8 cellular contexts compared by ENCODE assay signal in the genomic region with DNA sequence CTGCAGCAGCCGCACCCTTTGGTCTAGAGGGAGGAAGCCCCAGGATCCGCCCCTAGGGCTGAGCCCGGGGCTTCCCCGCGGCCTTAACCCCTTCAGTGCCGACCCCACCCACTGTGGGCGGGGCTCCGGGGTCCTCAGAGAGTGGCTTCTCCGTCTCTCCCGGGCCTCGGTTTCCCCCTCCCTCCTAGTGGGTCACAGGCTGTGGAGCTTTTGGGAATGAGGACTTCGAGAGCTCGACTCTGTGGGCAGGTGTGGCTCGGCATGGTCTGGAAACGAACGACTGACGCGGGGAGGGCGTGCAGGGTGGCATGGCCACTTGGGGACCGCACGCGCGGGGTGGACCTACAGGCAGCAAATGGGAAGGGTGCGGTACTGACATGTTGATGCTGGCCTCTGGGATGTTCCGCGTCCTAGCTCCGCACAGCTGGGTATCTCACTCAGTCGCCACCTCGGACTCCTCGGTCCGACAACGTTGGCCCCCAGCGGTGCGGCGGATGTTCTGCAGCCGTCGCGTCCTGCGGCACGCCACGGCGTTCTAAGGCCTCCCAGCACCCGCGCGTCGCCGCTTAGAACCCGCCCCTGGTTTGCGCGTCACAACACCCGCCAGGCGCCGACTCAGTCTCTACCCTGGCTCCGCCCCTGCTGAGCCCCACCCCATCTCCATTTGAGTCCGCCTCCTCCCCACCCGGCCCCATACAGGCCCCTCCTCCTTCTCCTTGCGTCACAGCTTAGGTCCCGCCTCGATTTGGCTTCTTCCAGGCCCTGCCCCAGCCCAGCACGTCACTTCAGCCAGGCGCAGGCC. TPM values are rescaled to one million over a fixed set of nuclear protein-coding genes. Genes with fewer than 3 reads are reported as not detected.
DNase-seq lines count a peak whose midpoint lies in the region; ATAC-seq, FAIRE-seq and TF ChIP-seq lines count a peak whose summit lies in the region.

A gene with protein sequence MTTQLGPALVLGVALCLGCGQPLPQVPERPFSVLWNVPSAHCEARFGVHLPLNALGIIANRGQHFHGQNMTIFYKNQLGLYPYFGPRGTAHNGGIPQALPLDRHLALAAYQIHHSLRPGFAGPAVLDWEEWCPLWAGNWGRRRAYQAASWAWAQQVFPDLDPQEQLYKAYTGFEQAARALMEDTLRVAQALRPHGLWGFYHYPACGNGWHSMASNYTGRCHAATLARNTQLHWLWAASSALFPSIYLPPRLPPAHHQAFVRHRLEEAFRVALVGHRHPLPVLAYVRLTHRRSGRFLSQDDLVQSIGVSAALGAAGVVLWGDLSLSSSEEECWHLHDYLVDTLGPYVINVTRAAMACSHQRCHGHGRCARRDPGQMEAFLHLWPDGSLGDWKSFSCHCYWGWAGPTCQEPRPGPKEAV (minus strand): TSS at position 570 of the 802 bp plus-strand sequence. CDS start 3,803 bp downstream, outside the sequence.
A gene with protein sequence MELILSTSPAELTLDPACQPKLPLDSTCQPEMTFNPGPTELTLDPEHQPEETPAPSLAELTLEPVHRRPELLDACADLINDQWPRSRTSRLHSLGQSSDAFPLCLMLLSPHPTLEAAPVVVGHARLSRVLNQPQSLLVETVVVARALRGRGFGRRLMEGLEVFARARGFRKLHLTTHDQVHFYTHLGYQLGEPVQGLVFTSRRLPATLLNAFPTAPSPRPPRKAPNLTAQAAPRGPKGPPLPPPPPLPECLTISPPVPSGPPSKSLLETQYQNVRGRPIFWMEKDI (minus strand): TSS at position 570 of the 802 bp plus-strand sequence. CDS start 1,942 bp downstream, outside the sequence.

- H3K27ac ChIP-seq in caudate nucleus (ENCODE audit: low read depth, low read length), result peak within 1 kb of the TSS; percentile 96

- H3K27me3 Mint-ChIP-seq in WTC11 (ENCODE audit: low read depth), result no peaks in the 10 kb centered on the region; the same call in 1 of the 2 replicates

- peak within 1 kb of the TSS; percentile 97 for H3K4me3 Mint-ChIP-seq in WTC11

- H3K9me3 Mint-ChIP-seq in WTC11, result no peaks in the 10 kb centered on the region

- FAIRE-seq in islet of Langerhans (lab: Jason Lieb, UNC), result peak; percentile 56

- no peak; the same call in 1 of the 2 replicates for TF ChIP-seq CTCF in WTC11 (IDR thresholded peaks at IDR 0.05)

- H3K27ac Mint-ChIP-seq in WTC11, result peak within 1 kb of the TSS; percentile 98

- DNase-seq in AG08396 (ENCODE audit: low spot score) (peak; percentile 99), NCI-H2227 (lab: John Stamatoyannopoulos, UW; ENCODE audit: unreplicated experiment) (peak; percentile 97), WTC11 (ENCODE audit: low spot score) (peak; percentile 100), caudate nucleus (lab: John Stamatoyannopoulos, UW) (peak; percentile 68 to 100 (median 99))
- DNase-seq in stimulated activated CD4-positive, alpha-beta T cell treated with anti-CD3 and anti-CD28 coated beads, Interleukin-12 subunit alpha, Interleukin-12 subunit beta, amount 100 ng/mL, for 4 hours, result peak; percentile 97

- CTCF ChIA-PET in WTC11 (lab: Charles Lee), result interaction anchor here (0.6 to 5.9 kb wide), 21 partner anchors 15 to 313 kb away, joined by 3 to 95 read pairs (median 4); partner anchors contain the start of genes CISH and HYAL2

- peaks cover 22% of the 10 kb centered on the region for H3K4me1 Mint-ChIP-seq in WTC11

- ATAC-seq in GM18907 (IDR thresholded peaks at IDR 0.05; ENCODE audit: unreplicated experiment) (peak; percentile 81), HG03159 (IDR thresholded peaks at IDR 0.05; ENCODE audit: unreplicated experiment) (peak; percentile 80), WTC11 (peak; percentile 88)

- POLR2A ChIA-PET in WTC11 (lab: Charles Lee), result interaction anchor here (0.5 to 1.4 kb wide), 8 partner anchors 17 to 265 kb away, joined by 3 to 8 read pairs (median 4); partner anchors contain the start of genes CYB561D2, HYAL2 and NPRL2

- no peaks in the 10 kb centered on the region for H3K36me3 Mint-ChIP-seq in WTC11

TF ChIP-seq in WTC11, 78 proteins besides CTCF, POLR2A, EP300 and RAD21 (continues in another document):
- TF ChIP-seq ETV6 (CRISPR knock-in tag; IDR thresholded peaks at IDR 0.05) (peak; percentile 65; the same call in 1 of the 2 replicates), ERG (CRISPR knock-in tag; IDR thresholded peaks at IDR 0.05) (0 out of 2 replicates have a peak, but pooled peaks have one; percentile 19), SP1 (CRISPR knock-in tag; conservative IDR thresholded peaks at IDR 0.05) (peak; percentile 64; the same call in 1 of the 2 replicates), GABPB1 (CRISPR knock-in tag; IDR thresholded peaks at IDR 0.05) (0 out of 2 replicates have a peak, but pooled peaks have one; percentile 35), NFYB (CRISPR knock-in tag; conservative IDR thresholded peaks at IDR 0.05; ENCODE audit: low read depth) (0 out of 2 replicates have a peak, but pooled peaks have one; percentile 33), MAX (CRISPR knock-in tag; IDR thresholded peaks at IDR 0.05) (peak; percentile 34; the same call in 1 of the 2 replicates), EMX1 (CRISPR knock-in tag; IDR thresholded peaks at IDR 0.05) (no peak), FOXK1 (CRISPR knock-in tag; IDR thresholded peaks at IDR 0.05) (peak; percentile 81), ZNF416 (CRISPR knock-in tag; IDR thresholded peaks at IDR 0.05) (peak; percentile 73; the same call in 1 of the 2 replicates), ESRRA (CRISPR knock-in tag; IDR thresholded peaks at IDR 0.05; ENCODE audit: borderline replicate concordance) (peak; percentile 72; the same call in 1 of the 2 replicates)
- TF ChIP-seq, protein P1, sequence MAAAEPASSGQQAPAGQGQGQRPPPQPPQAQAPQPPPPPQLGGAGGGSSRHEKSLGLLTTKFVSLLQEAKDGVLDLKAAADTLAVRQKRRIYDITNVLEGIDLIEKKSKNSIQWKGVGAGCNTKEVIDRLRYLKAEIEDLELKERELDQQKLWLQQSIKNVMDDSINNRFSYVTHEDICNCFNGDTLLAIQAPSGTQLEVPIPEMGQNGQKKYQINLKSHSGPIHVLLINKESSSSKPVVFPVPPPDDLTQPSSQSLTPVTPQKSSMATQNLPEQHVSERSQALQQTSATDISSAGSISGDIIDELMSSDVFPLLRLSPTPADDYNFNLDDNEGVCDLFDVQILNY (CRISPR knock-in tag; IDR thresholded peaks at IDR 0.05), result 0 out of 2 replicates have a peak, but pooled peaks have one; percentile 20
- TF ChIP-seq, protein P2, sequence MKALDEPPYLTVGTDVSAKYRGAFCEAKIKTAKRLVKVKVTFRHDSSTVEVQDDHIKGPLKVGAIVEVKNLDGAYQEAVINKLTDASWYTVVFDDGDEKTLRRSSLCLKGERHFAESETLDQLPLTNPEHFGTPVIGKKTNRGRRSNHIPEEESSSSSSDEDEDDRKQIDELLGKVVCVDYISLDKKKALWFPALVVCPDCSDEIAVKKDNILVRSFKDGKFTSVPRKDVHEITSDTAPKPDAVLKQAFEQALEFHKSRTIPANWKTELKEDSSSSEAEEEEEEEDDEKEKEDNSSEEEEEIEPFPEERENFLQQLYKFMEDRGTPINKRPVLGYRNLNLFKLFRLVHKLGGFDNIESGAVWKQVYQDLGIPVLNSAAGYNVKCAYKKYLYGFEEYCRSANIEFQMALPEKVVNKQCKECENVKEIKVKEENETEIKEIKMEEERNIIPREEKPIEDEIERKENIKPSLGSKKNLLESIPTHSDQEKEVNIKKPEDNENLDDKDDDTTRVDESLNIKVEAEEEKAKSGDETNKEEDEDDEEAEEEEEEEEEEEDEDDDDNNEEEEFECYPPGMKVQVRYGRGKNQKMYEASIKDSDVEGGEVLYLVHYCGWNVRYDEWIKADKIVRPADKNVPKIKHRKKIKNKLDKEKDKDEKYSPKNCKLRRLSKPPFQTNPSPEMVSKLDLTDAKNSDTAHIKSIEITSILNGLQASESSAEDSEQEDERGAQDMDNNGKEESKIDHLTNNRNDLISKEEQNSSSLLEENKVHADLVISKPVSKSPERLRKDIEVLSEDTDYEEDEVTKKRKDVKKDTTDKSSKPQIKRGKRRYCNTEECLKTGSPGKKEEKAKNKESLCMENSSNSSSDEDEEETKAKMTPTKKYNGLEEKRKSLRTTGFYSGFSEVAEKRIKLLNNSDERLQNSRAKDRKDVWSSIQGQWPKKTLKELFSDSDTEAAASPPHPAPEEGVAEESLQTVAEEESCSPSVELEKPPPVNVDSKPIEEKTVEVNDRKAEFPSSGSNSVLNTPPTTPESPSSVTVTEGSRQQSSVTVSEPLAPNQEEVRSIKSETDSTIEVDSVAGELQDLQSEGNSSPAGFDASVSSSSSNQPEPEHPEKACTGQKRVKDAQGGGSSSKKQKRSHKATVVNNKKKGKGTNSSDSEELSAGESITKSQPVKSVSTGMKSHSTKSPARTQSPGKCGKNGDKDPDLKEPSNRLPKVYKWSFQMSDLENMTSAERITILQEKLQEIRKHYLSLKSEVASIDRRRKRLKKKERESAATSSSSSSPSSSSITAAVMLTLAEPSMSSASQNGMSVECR (CRISPR knock-in tag; IDR thresholded peaks at IDR 0.05; ENCODE audit: borderline replicate concordance), result peak; percentile 30; the same call in 1 of the 2 replicates
- TF ChIP-seq, protein P3, sequence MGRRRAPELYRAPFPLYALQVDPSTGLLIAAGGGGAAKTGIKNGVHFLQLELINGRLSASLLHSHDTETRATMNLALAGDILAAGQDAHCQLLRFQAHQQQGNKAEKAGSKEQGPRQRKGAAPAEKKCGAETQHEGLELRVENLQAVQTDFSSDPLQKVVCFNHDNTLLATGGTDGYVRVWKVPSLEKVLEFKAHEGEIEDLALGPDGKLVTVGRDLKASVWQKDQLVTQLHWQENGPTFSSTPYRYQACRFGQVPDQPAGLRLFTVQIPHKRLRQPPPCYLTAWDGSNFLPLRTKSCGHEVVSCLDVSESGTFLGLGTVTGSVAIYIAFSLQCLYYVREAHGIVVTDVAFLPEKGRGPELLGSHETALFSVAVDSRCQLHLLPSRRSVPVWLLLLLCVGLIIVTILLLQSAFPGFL (CRISPR knock-in tag; IDR thresholded peaks at IDR 0.05; ENCODE audit: borderline replicate concordance), result 0 out of 2 replicates have a peak, but pooled peaks have one; percentile 38

RNA-seq across cellular contexts. Expression of the first gene that starts in this region (rescaled TPM):
- 2.9 to 3.8 TPM (median 3.2 TPM) in 3 replicates for total RNA-seq in WTC11 (2021)

RNA-seq across cellular contexts. Expression of the second gene that starts in this region (rescaled TPM):
- total RNA-seq in WTC11 (2021), result 13.7 to 17.3 TPM (median 13.7 TPM) in 3 replicates

Comparison
In these comparisons a context has a peak if more than half of its experiments do, and no peak if none do; other contexts are left out.
1. Peak in every context shown above with its lines: DNase-seq, ATAC-seq and H3K27ac ChIP-seq.